In the genomic region with DNA sequence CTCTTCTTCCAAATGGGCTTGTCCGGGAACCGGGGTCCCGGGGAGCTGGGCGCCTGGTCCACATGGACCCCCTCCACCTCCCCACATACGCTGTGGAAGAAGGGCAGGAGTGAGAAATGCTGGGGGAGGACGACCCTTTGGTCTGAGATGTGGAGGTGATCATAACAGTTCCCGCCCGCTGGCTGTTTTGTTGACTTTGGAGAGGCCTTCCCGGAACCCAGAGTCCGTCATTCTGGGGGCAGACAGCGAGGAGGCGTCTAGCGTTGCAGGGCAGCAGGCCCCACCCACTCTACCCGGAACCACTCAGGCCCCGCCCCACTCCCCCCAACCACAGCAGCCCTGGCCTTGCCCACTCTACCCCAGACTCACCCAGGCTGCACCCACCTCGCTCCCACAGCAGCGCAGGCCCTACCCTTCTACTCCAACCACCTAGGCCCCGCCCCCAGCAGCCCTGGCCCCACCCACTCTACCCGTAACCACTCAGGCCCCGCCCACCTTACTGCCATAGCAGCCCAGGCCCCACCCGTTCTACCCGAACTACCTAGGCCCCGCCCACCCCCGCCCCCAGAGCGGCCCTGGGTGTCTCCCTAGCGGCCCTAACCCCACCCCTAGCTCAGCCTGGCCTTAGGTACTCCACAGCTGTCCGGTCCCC, we compare ENCODE assay signal across 9 cellular contexts. TPM values are rescaled to one million over a fixed set of nuclear protein-coding genes. Genes with fewer than 3 reads are reported as not detected.
DNase-seq lines count a peak whose midpoint lies in the region; ATAC-seq, FAIRE-seq and TF ChIP-seq lines count a peak whose summit lies in the region.
"Had no signal": no experiment of that assay in that cellular context is flagged by ENCODE, and none has a peak within 500 bp of the region (broad histone marks: within the 10 kb centered on the region; RNA-seq: fewer than 3 reads in every experiment).

No MANE protein-coding gene starts in this region.

- intact Hi-C loops in endothelial cell of umbilical vein (cut with micrococcal nuclease) (loop anchor here (10.0 kb wide), 2 partner anchors 55 to 305 kb away; a partner anchor contains a TSS), pancreas (cut with DNase I) (no loop called here)

- TF ChIP-seq CTCF in endothelial cell of umbilical vein (IDR thresholded peaks at IDR 0.05; ENCODE audit: extremely low read depth in 1 of 2, insufficient read depth in 1 of 2, low read depth in 1 of 2, low read length in 2 of 2), result no peak
- no peak for TF ChIP-seq CTCF in pancreas (IDR thresholded peaks at IDR 0.05)
- TF ChIP-seq CTCF in smooth muscle cell (IDR thresholded peaks at IDR 0.05; ENCODE audit: borderline replicate concordance, insufficient read depth, poor library complexity, severe bottlenecking), result no peak

- no peak overlapping the region for H3K4me2 ChIP-seq in endothelial cell of umbilical vein (ENCODE audit: insufficient read depth, low read length)
- no peak overlapping the region for H3K4me2 ChIP-seq in smooth muscle cell

- peaks cover 0 to 5% of the 10 kb centered on the region in 2 experiments for H3K36me3 ChIP-seq in endothelial cell of umbilical vein (ENCODE audit: control insufficient read depth in 2 of 2, extremely low read depth in 1 of 2, insufficient read depth in 2 of 2, low read length in 2 of 2)
- peaks cover 0 to 19% (median 0%) of the 10 kb centered on the region in 3 donors for H3K36me3 ChIP-seq in pancreas
- no peaks in the 10 kb centered on the region for H3K36me3 ChIP-seq in smooth muscle cell (ENCODE audit: low read depth)

- H3F3A ChIP-seq in smooth muscle cell (ENCODE audit: low read depth), result peaks cover 2% of the 10 kb centered on the region

- H3K79me2 ChIP-seq in endothelial cell of umbilical vein (ENCODE audit: control insufficient read depth, insufficient read depth, low read length), result no peaks in the 10 kb centered on the region
- H3K79me2 ChIP-seq in smooth muscle cell (ENCODE audit: low read depth), result no peaks in the 10 kb centered on the region

- no peaks in the 10 kb centered on the region for H3K27me3 ChIP-seq in endothelial cell of umbilical vein (ENCODE audit: control insufficient read depth in 2 of 2, insufficient read depth in 2 of 2, low read length in 2 of 2)
- no peaks in the 10 kb centered on the region for H3K27me3 ChIP-seq in pancreas
- no peaks in the 10 kb centered on the region for H3K27me3 ChIP-seq in smooth muscle cell (ENCODE audit: low read depth)

- WGBS in pancreas, 2 donors, result 67 to 69% methylated on average over 17 to 27 of the region's 27 CpGs
- 85% methylated on average over 14 of the region's 27 CpGs for WGBS in smooth muscle cell (ENCODE audit: low lambda C conversion rate)

- H3K4me1 ChIP-seq in endothelial cell of umbilical vein (ENCODE audit: control insufficient read depth, extremely low read depth, insufficient read depth, low read length) (peaks cover 13% of the 10 kb centered on the region), pancreas (peaks cover 0 to 19% (median 9%) of the 10 kb centered on the region in 3 donors), smooth muscle cell (ENCODE audit: low read depth) (no peaks in the 10 kb centered on the region)

- dilution Hi-C loops in endothelial cell of umbilical vein (cut with MboI; ENCODE audit: extremely low pct_ligation_motif_present, low sequenced_read_pairs), result no loop called here

- H3K27ac ChIP-seq in endothelial cell of umbilical vein (ENCODE audit: insufficient read depth, low read depth, low read length) (peak overlapping the region; percentile 3), pancreas (peak overlapping the region in 3 of 4 donors; percentile 22 to 89 (median 75)), smooth muscle cell (ENCODE audit: low read depth) (no peak overlapping the region)

- H3K9me3 ChIP-seq in endothelial cell of umbilical vein (replicated peaks; ENCODE audit: control insufficient read depth, insufficient read depth, low read length) (no peaks in the 10 kb centered on the region), pancreas (no peaks in the 10 kb centered on the region), smooth muscle cell (replicated peaks; ENCODE audit: low read depth) (no peaks in the 10 kb centered on the region)

- no TSS peak for BruUV-seq in endothelial cell of umbilical vein (replicated peaks; lab: Mats Ljungman, UMichigan)

- H2AFZ ChIP-seq in endothelial cell of umbilical vein (ENCODE audit: low read depth, low read length) (no peak overlapping the region), smooth muscle cell (ENCODE audit: low read depth) (no peak overlapping the region)

- DNase-seq in DMS153 treated with DMSO at 0.1 percent for 48 hours (lab: John Stamatoyannopoulos, UW; ENCODE audit: unreplicated experiment) (peak; percentile 11), SHP77 (lab: John Stamatoyannopoulos, UW) (peak; percentile 79 to 93), endothelial cell of umbilical vein (ENCODE audit: low read depth, low spot score) (no peak), pancreas (peak; percentile 67 to 93 (median 84)), NCI-H1092 treated with DMSO at 0.1 percent for 48 hours (lab: John Stamatoyannopoulos, UW) (no peak), smooth muscle cell (lab: John Stamatoyannopoulos, UW; ENCODE audit: unreplicated experiment) (no peak)

- CTCF ChIA-PET in endothelial cell of umbilical vein (lab: Charles Lee), result no interaction called here

- H3K9me1 ChIP-seq in endothelial cell of umbilical vein (replicated peaks; ENCODE audit: control insufficient read depth, extremely low read depth, insufficient read depth, low read length), result no peaks in the 10 kb centered on the region

- FAIRE-seq in endothelial cell of umbilical vein (lab: Jason Lieb, UNC), result peak; percentile 37
- FAIRE-seq in pancreas (lab: Jason Lieb, UNC), result no peak
- FAIRE-seq: colon had no signal

- no peak for TF ChIP-seq POLR2A in endothelial cell of umbilical vein (IDR thresholded peaks at IDR 0.05; ENCODE audit: low read depth, low read length)

- POLR2A ChIA-PET in endothelial cell of umbilical vein (lab: Charles Lee), result interaction anchor here (0.7 kb wide), 1 partner anchor 14 kb away, joined by 5 read pairs; no protein-coding TSS in a partner anchor

- H3K9ac ChIP-seq in endothelial cell of umbilical vein (replicated peaks; ENCODE audit: extremely low read depth, insufficient read depth, low read length), result no peak overlapping the region
- H3K9ac ChIP-seq in smooth muscle cell (ENCODE audit: low read depth), result no peak overlapping the region

- no peak overlapping the region for H3K4me3 ChIP-seq in endothelial cell of umbilical vein (replicated peaks in 1 of 3; ENCODE audit: insufficient read depth in 1 of 3, low read depth in 1 of 3, low read length in 3 of 3)
- H3K4me3 ChIP-seq in pancreas, result peak overlapping the region in 1 of 4 donors; percentile 26
- H3K4me3 ChIP-seq in smooth muscle cell, result no peak overlapping the region

- peak; percentile 55 to 83 (median 80) for ATAC-seq in pancreas
- ATAC-seq in GM21576 (IDR thresholded peaks at IDR 0.05; ENCODE audit: unreplicated experiment), result no peak
- ATAC-seq in HG03354 (IDR thresholded peaks at IDR 0.05; ENCODE audit: poor library complexity, severe bottlenecking, unreplicated experiment), result no peak

- no peaks in the 10 kb centered on the region for H4K20me1 ChIP-seq in endothelial cell of umbilical vein (replicated peaks; ENCODE audit: control insufficient read depth, extremely low read depth, insufficient read depth, low read length)
- no peaks in the 10 kb centered on the region for H4K20me1 ChIP-seq in smooth muscle cell (ENCODE audit: low read depth)

RNA-seq across cellular contexts. Expression of a gene that starts 7.1 kb away (rescaled TPM):
- total RNA-seq in endothelial cell of umbilical vein (52.6 and 68.5 TPM in 2 replicates), pancreas (10 to 100 TPM; 46.1 to 62.6 (median 52.0) TPM), smooth muscle cell (34.4 and 51.3 TPM in 2 replicates)
- polyA plus RNA-seq in endothelial cell of umbilical vein (76.0 and 80.2 TPM in 2 replicates), pancreas (100 to 1,000 TPM; 108 to 154 TPM), smooth muscle cell (62.1 and 75.1 TPM in 2 replicates)
- polyA plus RNA-seq in endothelial cell of umbilical vein (2011; cell fraction: cytosol; rRNA removed), result 50.5 and 54.3 TPM in 2 replicates
- polyA plus RNA-seq in endothelial cell of umbilical vein (2011; cell fraction: nucleus; rRNA removed), result 127 and 161 TPM in 2 replicates
- polyA plus RNA-seq in endothelial cell of umbilical vein (2012), result 46.1 and 52.6 TPM in 2 replicates
- polyA minus RNA-seq in endothelial cell of umbilical vein, result 64.8 and 67.1 TPM in 2 replicates
- polyA minus RNA-seq in endothelial cell of umbilical vein (2011; cell fraction: cytosol; rRNA and poly(A)+ RNA removed), result 35.6 TPM
- 23.1 and 35.2 TPM in 2 replicates for polyA minus RNA-seq in endothelial cell of umbilical vein (2011; cell fraction: nucleus; rRNA and poly(A)+ RNA removed)

RNA-seq across cellular contexts. Expression of a gene that starts 9.2 kb away (rescaled TPM):
- total RNA-seq in endothelial cell of umbilical vein (65.7 and 69.3 TPM in 2 replicates), pancreas (10 to 100 TPM; 16.4 to 36.8 (median 21.9) TPM), smooth muscle cell (55.0 and 57.8 TPM in 2 replicates)
- polyA plus RNA-seq in endothelial cell of umbilical vein (26.3 and 28.4 TPM in 2 replicates), pancreas (100 to 1,000 TPM in 1 of 2 donors, 10 to 100 TPM in 1; 92.1 to 102 TPM), smooth muscle cell (67.8 and 89.8 TPM in 2 replicates)
- polyA plus RNA-seq in endothelial cell of umbilical vein (2011; cell fraction: cytosol; rRNA removed), result 36.2 and 40.0 TPM in 2 replicates
- 175 and 176 TPM in 2 replicates for polyA plus RNA-seq in endothelial cell of umbilical vein (2011; cell fraction: nucleus; rRNA removed)
- 80.6 and 95.7 TPM in 2 replicates for polyA plus RNA-seq in endothelial cell of umbilical vein (2012)
- polyA minus RNA-seq in endothelial cell of umbilical vein, result 21.6 and 38.2 TPM in 2 replicates
- 22.0 TPM for polyA minus RNA-seq in endothelial cell of umbilical vein (2011; cell fraction: cytosol; rRNA and poly(A)+ RNA removed)
- polyA minus RNA-seq in endothelial cell of umbilical vein (2011; cell fraction: nucleus; rRNA and poly(A)+ RNA removed), result 16.5 and 20.3 TPM in 2 replicates

RNA-seq across cellular contexts. Expression of a gene that starts 9.8 kb away (rescaled TPM):
- not detected in 2 replicates for total RNA-seq in endothelial cell of umbilical vein
- 0.08 and 0.23 TPM in 2 replicates for polyA plus RNA-seq in endothelial cell of umbilical vein
- 0.34 TPM in 1 of 2 replicates, not detected in the other for polyA plus RNA-seq in endothelial cell of umbilical vein (2011; cell fraction: cytosol; rRNA removed)
- 0.26 and 0.50 TPM in 2 replicates for polyA plus RNA-seq in endothelial cell of umbilical vein (2011; cell fraction: nucleus; rRNA removed)
- 0.61 and 1.5 TPM in 2 replicates for polyA plus RNA-seq in endothelial cell of umbilical vein (2012)
- polyA minus RNA-seq in endothelial cell of umbilical vein, result 1.3 and 8.9 TPM in 2 replicates
- polyA minus RNA-seq in endothelial cell of umbilical vein (2011; cell fraction: cytosol; rRNA and poly(A)+ RNA removed), result 159 TPM
- 10.0 and 10.7 TPM in 2 replicates for polyA minus RNA-seq in endothelial cell of umbilical vein (2011; cell fraction: nucleus; rRNA and poly(A)+ RNA removed)
- total RNA-seq in pancreas, result 1,000 to 10,000 TPM in 2 of 6 donors, 100 to 1,000 TPM in 3, 10 to 100 TPM in 1; 67.7 to 3,753 (median 558) TPM
- polyA plus RNA-seq in pancreas, result 1,000 to 10,000 TPM in 1 of 2 donors, 100 to 1,000 TPM in 1; 447 to 1,383 TPM
- total RNA-seq in smooth muscle cell, result 10.0 and 25.1 TPM in 2 replicates
- polyA plus RNA-seq in smooth muscle cell, result 6.4 and 8.8 TPM in 2 replicates

RNA-seq across cellular contexts. Expression of a gene that starts 37.0 kb away (rescaled TPM):
- 0.53 TPM in 1 of 2 replicates, not detected in the other for total RNA-seq in endothelial cell of umbilical vein
- 0.04 and 0.06 TPM in 2 replicates for polyA plus RNA-seq in endothelial cell of umbilical vein
- polyA plus RNA-seq in endothelial cell of umbilical vein (2011; cell fraction: cytosol; rRNA removed), result 0.07 and 0.08 TPM in 2 replicates
- polyA plus RNA-seq in endothelial cell of umbilical vein (2011; cell fraction: nucleus; rRNA removed), result 0.40 and 0.45 TPM in 2 replicates
- 0.37 and 0.41 TPM in 2 replicates for polyA plus RNA-seq in endothelial cell of umbilical vein (2012)
- 1.1 TPM in 1 of 2 replicates, not detected in the other for polyA minus RNA-seq in endothelial cell of umbilical vein
- polyA minus RNA-seq in endothelial cell of umbilical vein (2011; cell fraction: cytosol; rRNA and poly(A)+ RNA removed), result 11.0 TPM
- polyA minus RNA-seq in endothelial cell of umbilical vein (2011; cell fraction: nucleus; rRNA and poly(A)+ RNA removed), result not detected in 2 replicates
- total RNA-seq in pancreas, result 10 to 100 TPM; 10.1 to 19.6 (median 13.5) TPM
- polyA plus RNA-seq in pancreas, result 10 to 100 TPM; 31.9 to 33.0 TPM
- 6.5 and 9.3 TPM in 2 replicates for total RNA-seq in smooth muscle cell
- polyA plus RNA-seq in smooth muscle cell, result 6.2 and 15.8 TPM in 2 replicates

RNA-seq across cellular contexts. Expression of a gene that starts 42.2 kb away (rescaled TPM):
- not detected in 2 replicates for total RNA-seq in endothelial cell of umbilical vein
- polyA plus RNA-seq in endothelial cell of umbilical vein, result not detected in 2 replicates
- not detected in 2 replicates for polyA plus RNA-seq in endothelial cell of umbilical vein (2011; cell fraction: cytosol; rRNA removed)
- polyA plus RNA-seq in endothelial cell of umbilical vein (2011; cell fraction: nucleus; rRNA removed), result not detected in 2 replicates
- not detected in 2 replicates for polyA plus RNA-seq in endothelial cell of umbilical vein (2012)
- 0.23 TPM in 1 of 2 replicates, not detected in the other for polyA minus RNA-seq in endothelial cell of umbilical vein
- not detected for polyA minus RNA-seq in endothelial cell of umbilical vein (2011; cell fraction: cytosol; rRNA and poly(A)+ RNA removed)
- not detected in 2 replicates for polyA minus RNA-seq in endothelial cell of umbilical vein (2011; cell fraction: nucleus; rRNA and poly(A)+ RNA removed)
- total RNA-seq in pancreas, result 1 to 10 TPM in 3 of 6 donors, under 1 TPM in 3; 0.23 to 7.3 (median 1.7) TPM
- polyA plus RNA-seq in pancreas, result 1 to 10 TPM; 1.0 to 1.4 TPM
- not detected in 2 replicates for total RNA-seq in smooth muscle cell
- not detected in 2 replicates for polyA plus RNA-seq in smooth muscle cell

Comparison
In these comparisons a context has a peak if more than half of its experiments do, and no peak if none do; other contexts are left out.
1. DNase-seq: peak in DMS153 treated with DMSO at 0.1 percent for 48 hours (single experiment), SHP77 (2 of 2) and pancreas (6 of 6); none in endothelial cell of umbilical vein (single experiment), NCI-H1092 treated with DMSO at 0.1 percent for 48 hours (single experiment) and smooth muscle cell (single experiment).
2. ATAC-seq: peak in pancreas (4 of 4); none in GM21576 (single experiment) and HG03354 (single experiment).
3. RNA of a gene that starts 9.8 kb away (total RNA-seq): 67.7 to 3,753 TPM in pancreas and 10.0 to 25.1 TPM in smooth muscle cell; not detected in endothelial cell of umbilical vein; every median in the first group is over 10 times any median in the second.